In genomic region chr3:190384241-190384863, GRCh38 we compare ENCODE assay signal across 10 cellular contexts. TPM values are rescaled to one million over a fixed set of nuclear protein-coding genes. Genes with fewer than 3 reads are reported as not detected.
DNase-seq lines count a peak whose midpoint lies in the region; ATAC-seq and TF ChIP-seq lines count a peak whose summit lies in the region.
"Had no signal": no experiment of that assay in that cellular context is flagged by ENCODE, and none has a peak within 500 bp of the region (broad histone marks: within the 10 kb centered on the region; RNA-seq: fewer than 3 reads in every experiment).

No MANE protein-coding gene starts in this region.

- peak; percentile 75 to 83 for DNase-seq in Caco-2
- DNase-seq in NCI-H774 (lab: John Stamatoyannopoulos, UW) = peak; percentile 79
- no peak for DNase-seq in breast epithelium (ENCODE audit: low spot score in 2 of 2)
- DNase-seq in memory B cell (ENCODE audit: low spot score in 2 of 2) = no peak
- no peak for DNase-seq in mesenteric fat pad (ENCODE audit: low spot score)
- DNase-seq in GOT3 (lab: John Stamatoyannopoulos, UW) = no peak

- peaks cover 10% of the 10 kb centered on the region for H3K4me1 Mint-ChIP-seq in Caco-2 (ENCODE audit: low read depth, unreplicated experiment)
- no peaks in the 10 kb centered on the region for H3K4me1 Mint-ChIP-seq in memory B cell

- H3K36me3 Mint-ChIP-seq in Caco-2 (ENCODE audit: insufficient read depth, unreplicated experiment) (no peaks in the 10 kb centered on the region), memory B cell (no peaks in the 10 kb centered on the region)

- H3K27ac Mint-ChIP-seq in Caco-2 (ENCODE audit: unreplicated experiment) (no peak overlapping the region), memory B cell (no peak overlapping the region)

- BruUV-seq in Caco-2 (replicated peaks; lab: Mats Ljungman, UMichigan) = no TSS peak

- ATAC-seq in GM18907 (IDR thresholded peaks at IDR 0.05; ENCODE audit: unreplicated experiment) (peak; percentile 92), HG03103 (IDR thresholded peaks at IDR 0.05; ENCODE audit: low read depth, unreplicated experiment) (peak; percentile 86), memory B cell (ENCODE audit: low read depth) (peak; percentile 47)

- H3K36me3 ChIP-seq in Caco-2 (ENCODE audit: control insufficient read depth, insufficient read depth, low read length) (no peaks in the 10 kb centered on the region), breast epithelium (no peaks in the 10 kb centered on the region)
- H3K36me3 ChIP-seq: neutrophil had no signal

- intact Hi-C loops in Caco-2 (cut with micrococcal nuclease; ENCODE audit: unreplicated experiment) = loop anchor here (1.0 to 5.0 kb wide), 7 partner anchors 40 to 423 kb away; partner anchors contain the start of gene CLDN1
- intact Hi-C loops in breast epithelium (cut with DNase I; ENCODE audit: low total_unique reads) = no loop called here

- H3K9me3 ChIP-seq in Caco-2 (no peaks in the 10 kb centered on the region), breast epithelium (no peaks in the 10 kb centered on the region)
- H3K9me3 ChIP-seq: neutrophil had no signal

- H3K4me3 ChIP-seq in Caco-2 (ENCODE audit: low read depth, low read length) = no peak overlapping the region
- H3K4me3 ChIP-seq in breast epithelium = no peak overlapping the region

- CTCF ChIA-PET in Caco-2 (lab: Charles Lee) = interaction anchor here (0.6 to 1.9 kb wide), 11 partner anchors 8 to 264 kb away, joined by 3 to 24 read pairs (median 5); partner anchors contain the start of genes CLDN1 and P3H2

- no peak for TF ChIP-seq POLR2A in breast epithelium (IDR thresholded peaks at IDR 0.05)

- H3K27me3 Mint-ChIP-seq in Caco-2 (ENCODE audit: insufficient read depth, unreplicated experiment) (no peaks in the 10 kb centered on the region), memory B cell (peaks cover 3% of the 10 kb centered on the region)

- no peaks in the 10 kb centered on the region for H3K27me3 ChIP-seq in Caco-2 (replicated peaks; ENCODE audit: control insufficient read depth, insufficient read depth, low read length)
- no peaks in the 10 kb centered on the region for H3K27me3 ChIP-seq in breast epithelium
- H3K27me3 ChIP-seq: neutrophil had no signal

- no peak overlapping the region for H3K4me3 Mint-ChIP-seq in Caco-2 (ENCODE audit: unreplicated experiment)
- H3K4me3 Mint-ChIP-seq in memory B cell = no peak overlapping the region

- H3K9me3 Mint-ChIP-seq in Caco-2 (ENCODE audit: unreplicated experiment) (peaks cover 17% of the 10 kb centered on the region), memory B cell (peaks cover 2% of the 10 kb centered on the region)

- POLR2A ChIA-PET in Caco-2 (lab: Charles Lee) = interaction anchor here (1.1 kb wide), 1 partner anchor 62 kb away, joined by 4 read pairs; the partner anchor contains the start of gene CLDN1

- no peaks in the 10 kb centered on the region for H3K4me1 ChIP-seq in Caco-2
- no peaks in the 10 kb centered on the region for H3K4me1 ChIP-seq in breast epithelium

- H3K27ac ChIP-seq in breast epithelium = no peak overlapping the region
- H3K27ac ChIP-seq: neutrophil had no signal

- TF ChIP-seq CTCF in Caco-2 (IDR thresholded peaks at IDR 0.05; ENCODE audit: insufficient read depth in 1 of 2, low read depth in 1 of 2, low read length in 1 of 2, severe bottlenecking in 1 of 2, unreplicated experiment in 1 of 2) (peak; percentile 65 to 73), breast epithelium (IDR thresholded peaks at IDR 0.05) (peak in 2 of 3 donors; percentile 28 to 50)

RNA-seq across cellular contexts. Expression of gene CLDN16, which starts 3.6 kb away (rescaled TPM):
- 0.27 and 0.30 TPM in 2 replicates for total RNA-seq in Caco-2 (2022)
- total RNA-seq in breast epithelium = under 1 TPM in 1 of 3 donors, not detected in 2; 0.29 TPM
- not detected for total RNA-seq in mesenteric fat pad
- total RNA-seq: T-helper 1 cell treated with Interleukin-12 subunit alpha and Interleukin-12 subunit beta and Interleukin-4 antibody, amounts not matched to agents 30 ng/mL and 1 ng/mL, for 36 hours had no signal

Comparison
In these comparisons a context has a peak if more than half of its experiments do, and no peak if none do; other contexts are left out.
1. DNase-seq: peak in Caco-2 (2 of 2) and NCI-H774 (single experiment); none in breast epithelium (0 of 2), memory B cell (0 of 2), mesenteric fat pad (single experiment) and GOT3 (single experiment).
2. Peak in every context shown above with its lines, with median percentiles within 50 percentile points of each other: ATAC-seq.